Comparison of ENCODE assay signal across 25 cellular contexts in genomic region chr17:8518346-8518745, GRCh38.
"Had no signal": no experiment of that assay in that cellular context is flagged by ENCODE, and none has a peak within 500 bp of the region (broad histone marks: within the 10 kb centered on the region; RNA-seq: fewer than 3 reads in every experiment).

No MANE protein-coding gene starts in this region.

- DNase-seq: activated CD4-positive, alpha-beta T cell treated with anti-CD3 and anti-CD28 coated beads, Interleukin-2, amount 10 ng/mL, durations not matched to agents 24 days and 14 days; activated CD4-positive, alpha-beta T cell treated with anti-CD3 and anti-CD28 coated beads, Interleukin-2, amount 50 U/mL, for 4 hours; activated CD8-positive, alpha-beta T cell treated with anti-CD3 and anti-CD28 coated beads for 36 hours; activated effector memory CD4-positive, alpha-beta T cell treated with anti-CD3 and anti-CD28 coated beads, Interleukin-2, amount 50 U/mL, for 16 hours; activated naive CD4-positive, alpha-beta T cell; activated naive CD4-positive, alpha-beta T cell treated with anti-CD3 and anti-CD28 coated beads, Interleukin-2, amount 50 U/mL, for 16 hours; activated naive CD8-positive, alpha-beta T cell treated with anti-CD3 and anti-CD28 coated beads for 36 hours; activated T-cell treated with anti-CD3 and anti-CD28 coated beads, Interleukin-2, amount 50 U/mL, for 1 hour; activated T-cell treated with anti-CD3 and anti-CD28 coated beads, Interleukin-2, amount 50 U/mL, for 72 hours; amniotic stem cell; aorta; caudate nucleus; NCI-H1105 treated with DMSO at 0.1 percent for 48 hours; NCI-H1436; NCI-H1694; NCI-H1930; NCI-H2081 treated with DMSO at 0.1 percent for 48 hours; NCI-H345; NCI-H524 treated with DMSO at 0.1 percent for 48 hours; SHP77 treated with DMSO at 0.1 percent for 48 hours; SK-N-SH had no signal

- H3K9me2 ChIP-seq: SK-N-SH had no signal

- ATAC-seq: activated CD8-positive, alpha-beta T cell treated with anti-CD3 and anti-CD28 coated beads for 36 hours; activated T-cell treated with anti-CD3 and anti-CD28 coated beads, Interleukin-2, amount 50 U/mL, for 72 hours; activated T-helper 17 cell treated with anti-CD3 and anti-CD28 coated beads, Interleukin-2, amount 50 U/mL, for 72 hours; K562; Panc1 had no signal

- H3K9me3 ChIP-seq: SJSA1, SK-N-SH had no signal

- H3K27me3 ChIP-seq: SJSA1 had no signal

- H3K4me1 ChIP-seq: SJSA1 had no signal

- H3K9ac ChIP-seq: SK-N-SH had no signal

- H3K4me3 ChIP-seq: K562, SJSA1 had no signal

- H3K27ac ChIP-seq: SJSA1 had no signal

- H3K4me2 ChIP-seq: SK-N-SH had no signal
